In the genomic region with DNA sequence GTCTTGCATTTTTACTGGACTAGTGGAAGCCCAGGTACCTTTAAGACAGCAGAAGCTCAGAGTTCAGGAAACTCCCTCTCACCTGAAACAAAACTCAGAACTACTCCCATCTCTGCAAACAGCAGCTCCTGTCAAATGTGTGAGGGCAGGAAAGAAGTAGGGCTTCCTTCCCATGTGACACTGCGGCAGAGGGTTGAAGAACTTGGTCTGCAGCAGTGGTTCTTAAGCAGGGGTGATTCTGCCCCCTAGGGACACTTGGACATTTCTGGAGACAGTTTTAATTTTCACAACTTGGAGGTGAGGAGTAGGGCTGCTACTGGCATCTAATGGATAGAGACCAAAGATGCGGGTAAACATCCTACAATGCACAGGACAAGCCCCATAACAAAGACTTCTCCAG, we compare ENCODE assay signal across 10 cellular contexts.
DNase-seq lines count a peak whose midpoint lies in the region; ATAC-seq and TF ChIP-seq lines count a peak whose summit lies in the region.
"Had no signal": no experiment of that assay in that cellular context is flagged by ENCODE, and none has a peak within 500 bp of the region (broad histone marks: within the 10 kb centered on the region; RNA-seq: fewer than 3 reads in every experiment).

No MANE protein-coding gene starts in this region.

- H3K27ac Mint-ChIP-seq in endodermal cell, result no peak overlapping the region
- H3K27ac Mint-ChIP-seq: T-helper 1 cell treated with Interleukin-12 subunit alpha and Interleukin-12 subunit beta and Interleukin-4 antibody, amounts not matched to agents 30 μg/mL and 1 μg/mL, for 36 hours had no signal

- no peaks in the 10 kb centered on the region for H3K9me3 ChIP-seq in AG04450 (ENCODE audit: control insufficient read depth, insufficient read depth, low read length)
- H3K9me3 ChIP-seq in endodermal cell (ENCODE audit: control insufficient read depth, low read length), result no peaks in the 10 kb centered on the region
- H3K9me3 ChIP-seq: sigmoid colon had no signal

- H3K4me1 ChIP-seq in endodermal cell (ENCODE audit: control insufficient read depth, insufficient read depth, low read length), result peaks cover 3% of the 10 kb centered on the region
- H3K4me1 ChIP-seq: sigmoid colon had no signal

- H3K36me3 ChIP-seq in endodermal cell (ENCODE audit: control insufficient read depth, insufficient read depth, low read length), result no peaks in the 10 kb centered on the region
- H3K36me3 ChIP-seq: sigmoid colon had no signal

- CTCF ChIA-PET in AG04450 (lab: Charles Lee), result interaction anchor here (0.8 to 5.5 kb wide), 6 partner anchors 10 to 147 kb away, joined by 3 to 36 read pairs (median 4); no protein-coding TSS in a partner anchor

- H3K27ac ChIP-seq in AG04450 (ENCODE audit: low read depth, low read length), result no peak overlapping the region
- H3K27ac ChIP-seq in endodermal cell (ENCODE audit: low read depth, low read length), result no peak overlapping the region
- H3K27ac ChIP-seq in caudate nucleus (ENCODE audit: low read depth, low read length), result no peak overlapping the region
- H3K27ac ChIP-seq: sigmoid colon had no signal

- 98 to 100% methylated on average over 1 to 2 of the region's 2 CpGs for WGBS in endodermal cell (ENCODE audit: insufficient coverage in 1 of 2, insufficient read length in 1 of 2), 2 experiments

- ATAC-seq in GM21526 (IDR thresholded peaks at IDR 0.05; ENCODE audit: low FRiP score, unreplicated experiment) (peak; percentile 47), HG02973 (IDR thresholded peaks at IDR 0.05; ENCODE audit: unreplicated experiment) (no peak)

- H3K4me3 ChIP-seq in AG04450 (ENCODE audit: low read depth, low read length) (no peak overlapping the region), endodermal cell (ENCODE audit: low read length) (no peak overlapping the region)
- H3K4me3 ChIP-seq: sigmoid colon had no signal

- peaks cover 18% of the 10 kb centered on the region for H3K27me3 Mint-ChIP-seq in endodermal cell (ENCODE audit: insufficient read depth)

- H3K27me3 ChIP-seq in AG04450 (ENCODE audit: control insufficient read depth, insufficient read depth, low read length) (peaks cover 9% of the 10 kb centered on the region), endodermal cell (ENCODE audit: control insufficient read depth, insufficient read depth, low read length, poor library complexity, severe bottlenecking) (peaks cover 8% of the 10 kb centered on the region)
- H3K27me3 ChIP-seq: sigmoid colon had no signal

- no peak overlapping the region for H3K9ac ChIP-seq in endodermal cell (ENCODE audit: extremely low read depth, low read length, poor library complexity, severe bottlenecking)

- H3K4me3 Mint-ChIP-seq in endodermal cell, result no peak overlapping the region
- H3K4me3 Mint-ChIP-seq: T-helper 1 cell treated with Interleukin-12 subunit alpha and Interleukin-12 subunit beta and Interleukin-4 antibody, amounts not matched to agents 30 μg/mL and 1 μg/mL, for 36 hours had no signal

- H3K4me1 Mint-ChIP-seq in endodermal cell, result peaks cover 4% of the 10 kb centered on the region

- no peaks in the 10 kb centered on the region for H3K36me3 Mint-ChIP-seq in endodermal cell (ENCODE audit: low read depth)

- TF ChIP-seq CTCF in AG04450 (IDR thresholded peaks at IDR 0.05; ENCODE audit: low read depth, low read length) (peak; percentile 40), endodermal cell (conservative IDR thresholded peaks at IDR 0.05) (peak; percentile 57)

- DNase-seq in AG04450 (ENCODE audit: low read depth, low spot score), result no peak
- peak; percentile 68 for DNase-seq in LHCN-M2 (ENCODE audit: low read depth)
- DNase-seq in endodermal cell, result no peak
- DNase-seq in caudate nucleus (lab: John Stamatoyannopoulos, UW), result no peak
- DNase-seq in NCI-H510A treated with DMSO at 0.1 percent for 48 hours (lab: John Stamatoyannopoulos, UW), result no peak
- no peak for DNase-seq in NCI-H748 (lab: John Stamatoyannopoulos, UW; ENCODE audit: unreplicated experiment)
- DNase-seq: sigmoid colon had no signal

- H3K9me3 Mint-ChIP-seq in endodermal cell, result no peaks in the 10 kb centered on the region
- H3K9me3 Mint-ChIP-seq: T-helper 1 cell treated with Interleukin-12 subunit alpha and Interleukin-12 subunit beta and Interleukin-4 antibody, amounts not matched to agents 30 μg/mL and 1 μg/mL, for 36 hours had no signal

- POLR2A ChIA-PET in AG04450 (lab: Yijun Ruan, JAX), result no interaction called here
